Comparison of ENCODE assay signal across 24 cellular contexts in genomic region chr11:76632492-76632891, GRCh38. TPM values are rescaled to one million over a fixed set of nuclear protein-coding genes. Genes with fewer than 3 reads are reported as not detected.
"Had no signal": no experiment of that assay in that cellular context is flagged by ENCODE, and none has a peak within 500 bp of the region (broad histone marks: within the 10 kb centered on the region; RNA-seq: fewer than 3 reads in every experiment).

No MANE protein-coding gene starts in this region.

- H3K27me3 Mint-ChIP-seq: stimulated activated naive B cell treated with anti-CD40 and anti-IgM and Interleukin-4, amounts not matched to agents 10 μg/mL and 1 μg/mL and 100 μg/mL, for 72 hours had no signal

- H3K9me3 ChIP-seq: heart right ventricle, lower lobe of right lung, pancreas, prostate gland, tibial nerve, upper lobe of right lung had no signal

- DNase-seq: heart right ventricle; hippocampal formation; left ventricle myocardium superior; lower lobe of right lung; mammary epithelial cell; mesenchymal stem cell; naive thymus-derived CD8-positive, alpha-beta T cell; nucleus accumbens; pancreas; posterior cingulate gyrus; stimulated activated CD4-positive, alpha-beta T cell treated with anti-CD3 and anti-CD28 coated beads, Interleukin-12 subunit alpha, Interleukin-12 subunit beta, amount 100 ng/mL, for 4 hours; stimulated activated CD4-positive, alpha-beta T cell treated with anti-CD3 and anti-CD28 coated beads, Interleukin-15, amount 100 ng/mL, for 24 hours; stimulated activated CD4-positive, alpha-beta T cell treated with anti-CD3 and anti-CD28 coated beads, Interleukin-2, amount 100 ng/mL, for 24 hours; stimulated activated CD4-positive, alpha-beta T cell treated with anti-CD3 and anti-CD28 coated beads, Interleukin-4, amount 100 ng/mL, for 1 hour; stimulated activated naive B cell treated with anti-CD40 and anti-IgM and Interleukin-4, amounts not matched to agents 10 μg/mL and 1 μg/mL and 100 μg/mL, for 72 hours; stimulated activated naive CD8-positive, alpha-beta T cell treated with anti-CD3 and anti-CD28 coated beads, Interleukin-15, amount 100 ng/mL, for 72 hours; substantia nigra; upper lobe of right lung had no signal

- H3K4me1 ChIP-seq: pancreas, prostate gland had no signal

- ATAC-seq: heart right ventricle; left ventricle myocardium superior; lower lobe of right lung; naive thymus-derived CD8-positive, alpha-beta T cell; pancreas; sciatic nerve; stimulated activated naive B cell treated with anti-CD40 and anti-IgM and Interleukin-4, amounts not matched to agents 10 μg/mL and 1 μg/mL and 100 μg/mL, for 72 hours; stimulated activated naive CD8-positive, alpha-beta T cell treated with anti-CD3 and anti-CD28 coated beads, Interleukin-15, amount 100 ng/mL, for 72 hours; upper lobe of right lung had no signal

- H3K9me3 Mint-ChIP-seq: naive thymus-derived CD8-positive, alpha-beta T cell; neural crest cell had no signal

- H3K36me3 ChIP-seq: heart right ventricle, lower lobe of right lung, pancreas, prostate gland, tibial nerve, upper lobe of right lung had no signal

- H3K27me3 ChIP-seq: heart right ventricle, pancreas, tibial nerve, upper lobe of right lung had no signal

- H3K27ac ChIP-seq: pancreas, prostate gland, upper lobe of right lung had no signal

- H3K4me3 ChIP-seq: heart right ventricle, lower lobe of right lung, pancreas, prostate gland, skin epidermis, tibial nerve, upper lobe of right lung had no signal

- H3K36me3 Mint-ChIP-seq: naive thymus-derived CD8-positive, alpha-beta T cell had no signal

- H3K27ac Mint-ChIP-seq: naive thymus-derived CD8-positive, alpha-beta T cell; nephron; stimulated activated naive B cell treated with anti-CD40 and anti-IgM and Interleukin-4, amounts not matched to agents 10 μg/mL and 1 μg/mL and 100 μg/mL, for 72 hours; stimulated activated naive CD8-positive, alpha-beta T cell treated with anti-CD3 and anti-CD28 coated beads, Interleukin-15, amount 100 ng/mL, for 72 hours had no signal

- H3K4me3 Mint-ChIP-seq: naive thymus-derived CD8-positive, alpha-beta T cell; nephron; neural crest cell; stimulated activated naive B cell treated with anti-CD40 and anti-IgM and Interleukin-4, amounts not matched to agents 10 μg/mL and 1 μg/mL and 100 μg/mL, for 72 hours; stimulated activated naive CD8-positive, alpha-beta T cell treated with anti-CD3 and anti-CD28 coated beads, Interleukin-15, amount 100 ng/mL, for 72 hours had no signal

RNA-seq across cellular contexts. Expression of gene LRRC32, which starts 38.1 kb away (rescaled TPM):
- polyA plus RNA-seq: mammary epithelial cell; naive thymus-derived CD8-positive, alpha-beta T cell had no signal
